In genomic region chr11:67698247-67698646, GRCh38 we compare ENCODE assay signal across 10 cellular contexts. TPM values are rescaled to one million over a fixed set of nuclear protein-coding genes. Genes with fewer than 3 reads are reported as not detected.
A peak's percentile ranks its signal among the peaks of the same experiment; 100 is the strongest.
DNase-seq lines count a peak whose midpoint lies in the region; ATAC-seq lines count a peak whose summit lies in the region.
"Had no signal": no experiment of that assay in that cellular context is flagged by ENCODE, and none has a peak within 500 bp of the region (broad histone marks: within the 10 kb centered on the region; RNA-seq: fewer than 3 reads in every experiment).

No MANE protein-coding gene starts in this region.

- ATAC-seq in left cardiac atrium: no peak
- ATAC-seq in HG02870 (IDR thresholded peaks at IDR 0.05; ENCODE audit: unreplicated experiment): no peak
- no peak for ATAC-seq in GM19463 (IDR thresholded peaks at IDR 0.05; ENCODE audit: unreplicated experiment)

- DNase-seq in Daoy (ENCODE audit: low read depth): peak; percentile 14
- peak; percentile 15 for DNase-seq in GM19238 (ENCODE audit: insufficient read length, low spot score)
- peak; percentile 56 for DNase-seq in RKO (ENCODE audit: low spot score)
- DNase-seq in foreskin melanocyte: peak; percentile 3
- DNase-seq in left cardiac atrium: no peak
- DNase-seq: adrenal gland, midbrain, uterus had no signal

- intact Hi-C loops in left cardiac atrium (cut with DNase I): no loop called here

RNA-seq across cellular contexts. Expression of gene ALDH3B2, which starts 23.8 kb away (rescaled TPM):
- total RNA-seq in Daoy (2014; rRNA removed; shearing (Covaris generic)): 0.23 TPM in 1 of 2 replicates, not detected in the other
- not detected for total RNA-seq in left cardiac atrium
- total RNA-seq: adrenal gland had no signal

RNA-seq across cellular contexts. Expression of gene ACY3, which starts 47.7 kb away (rescaled TPM):
- total RNA-seq in Daoy (2014; rRNA removed; shearing (Covaris generic)): not detected in 2 replicates
- total RNA-seq in left cardiac atrium: not detected
- total RNA-seq: adrenal gland, uterus had no signal

RNA-seq across cellular contexts. Expression of gene TBX10, which starts 58.7 kb away (rescaled TPM):
- total RNA-seq in Daoy (2014; rRNA removed; shearing (Covaris generic)): not detected in 2 replicates
- not detected for total RNA-seq in left cardiac atrium
- total RNA-seq: adrenal gland, uterus had no signal
